Comparison of ENCODE assay signal across 34 cellular contexts in genomic region chr3:72112435-72112834, GRCh38.
"Had no signal": no experiment of that assay in that cellular context is flagged by ENCODE, and none has a peak within 500 bp of the region (broad histone marks: within the 10 kb centered on the region; RNA-seq: fewer than 3 reads in every experiment).

No MANE protein-coding gene starts in this region.

- DNase-seq: activated B cell treated with CpG ODN at 0.5 μM for 24 hours; activated CD4-positive, alpha-beta memory T cell treated with anti-CD3 and anti-CD28 coated beads for 36 hours; activated CD4-positive, alpha-beta T cell treated with anti-CD3 and anti-CD28 coated beads for 4 hours; activated CD4-positive, alpha-beta T cell treated with anti-CD3 and anti-CD28 coated beads, Interleukin-2, amount 10 ng/mL, durations not matched to agents 24 days and 14 days; activated CD4-positive, alpha-beta T cell treated with anti-CD3 and anti-CD28 coated beads, Interleukin-2, amount 50 U/mL, for 1 hour; activated CD4-positive, alpha-beta T cell treated with anti-CD3 and anti-CD28 coated beads, Interleukin-2, amount 50 U/mL, for 4 hours; activated CD4-positive, CD25-positive, alpha-beta regulatory T cell treated with anti-CD3 and anti-CD28 coated beads, Interleukin-2, amount 50 U/mL, for 72 hours; activated CD8-positive, alpha-beta memory T cell treated with anti-CD3 and anti-CD28 coated beads, Interleukin-2, amount 50 U/mL, for 4 hours; activated CD8-positive, alpha-beta T cell treated with anti-CD3 and anti-CD28 coated beads for 36 hours; activated effector memory CD4-positive, alpha-beta T cell treated with anti-CD3 and anti-CD28 coated beads, Interleukin-2, amount 50 U/mL, for 16 hours; activated gamma-delta T cell treated with Interleukin-2 at 50 U/mL for 16 hours; activated naive CD4-positive, alpha-beta T cell; activated naive CD4-positive, alpha-beta T cell treated with anti-CD3 and anti-CD28 coated beads for 36 hours; activated naive CD4-positive, alpha-beta T cell treated with anti-CD3 and anti-CD28 coated beads, Interleukin-2, amount 50 U/mL, for 16 hours; activated naive CD8-positive, alpha-beta T cell treated with anti-CD3 and anti-CD28 coated beads for 36 hours; activated T-cell treated with anti-CD3 and anti-CD28 coated beads for 4 hours; activated T-cell treated with anti-CD3 and anti-CD28 coated beads, Interleukin-2, amount 50 U/mL, for 1 hour; activated T-cell treated with anti-CD3 and anti-CD28 coated beads, Interleukin-2, amount 50 U/mL, for 4 hours; activated T-cell treated with anti-CD3 and anti-CD28 coated beads, Interleukin-2, amount 50 U/mL, for 72 hours; adrenal gland; amniotic stem cell; aorta; body of pancreas; brain microvascular endothelial cell; cerebellar nuclear complex; T-helper 2 cell; T-helper 9 cell had no signal

- ATAC-seq: activated CD8-positive, alpha-beta T cell treated with anti-CD3 and anti-CD28 coated beads for 36 hours; activated naive CD4-positive, alpha-beta T cell treated with anti-CD3 and anti-CD28 coated beads, Interleukin-2, amount 50 U/mL, for 72 hours; activated T-cell treated with anti-CD3 and anti-CD28 coated beads, Interleukin-2, amount 50 U/mL, for 4 hours; activated T-cell treated with anti-CD3 and anti-CD28 coated beads, Interleukin-2, amount 50 U/mL, for 72 hours; activated T-helper 17 cell treated with anti-CD3 and anti-CD28 coated beads, Interleukin-2, amount 50 U/mL, for 72 hours; body of pancreas had no signal

- H3K36me3 ChIP-seq: adrenal gland, brain microvascular endothelial cell, breast epithelium had no signal

- H3K4me3 ChIP-seq: adrenal gland, body of pancreas, breast epithelium had no signal

- H3K4me1 ChIP-seq: adrenal gland, body of pancreas, breast epithelium had no signal

- H3K27ac ChIP-seq: adrenal gland, body of pancreas, brain microvascular endothelial cell, breast epithelium, VCaP had no signal

- H3K9me3 ChIP-seq: adrenal gland, body of pancreas, breast epithelium had no signal

- H3K27me3 ChIP-seq: adrenal gland, body of pancreas, brain microvascular endothelial cell, breast epithelium had no signal

- FAIRE-seq: astrocyte, colon, TTC549 had no signal
